In genomic region chr20:18497603-18498002, GRCh38 we compare ENCODE assay signal across 1 cellular context.
TF ChIP-seq lines count a peak whose summit lies in the region.

No MANE protein-coding gene starts in this region.

TF ChIP-seq in K562, 482 proteins besides CTCF, POLR2A, EP300 and RAD21:
- 0 out of 2 replicates have a peak, but pooled peaks have one; percentile 19 for TF ChIP-seq ELF1 (tag; IDR thresholded peaks at IDR 0.05)
- no peak for TF ChIP-seq ZNF41 (CRISPR knock-in tag; conservative IDR thresholded peaks at IDR 0.05)
